In the genomic region with DNA sequence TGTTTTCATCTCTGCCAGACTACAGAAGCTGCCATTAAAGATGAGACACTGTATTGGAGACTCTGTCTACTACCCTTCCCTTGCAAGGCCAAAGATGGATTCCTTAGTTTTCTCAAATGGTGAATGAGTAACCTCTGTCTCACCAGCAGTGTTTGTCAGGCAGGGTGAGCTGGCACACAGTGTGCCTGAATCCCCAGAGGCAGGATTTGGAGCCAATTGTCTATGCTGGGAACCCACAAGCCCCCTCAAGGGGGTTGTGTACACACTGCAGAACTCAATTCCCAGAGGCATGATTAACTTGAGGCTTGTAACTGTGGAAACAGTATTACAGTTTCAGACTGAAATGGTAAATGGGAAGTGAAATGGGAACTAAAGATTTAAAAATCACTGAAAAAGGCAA, we compare ENCODE assay signal across 14 cellular contexts.
DNase-seq lines count a peak whose midpoint lies in the region; ATAC-seq and TF ChIP-seq lines count a peak whose summit lies in the region.
"Had no signal": no experiment of that assay in that cellular context is flagged by ENCODE, and none has a peak within 500 bp of the region (broad histone marks: within the 10 kb centered on the region; RNA-seq: fewer than 3 reads in every experiment).

No MANE protein-coding gene starts in this region.

- H3K27ac ChIP-seq in PC-3 (ENCODE audit: low read length): peak overlapping the region; percentile 82
- no peak overlapping the region for H3K27ac ChIP-seq in fibroblast of lung (ENCODE audit: insufficient read depth, low read length)
- no peak overlapping the region for H3K27ac ChIP-seq in prostate gland
- H3K27ac ChIP-seq: colonic mucosa, right lobe of liver, testis had no signal

- H3K9ac ChIP-seq in PC-3 (ENCODE audit: low read length) (peak overlapping the region; percentile 54; the same call in 1 of the 2 replicates), fibroblast of lung (ENCODE audit: insufficient read depth, low read length) (no peak overlapping the region)

- H3K36me3 ChIP-seq in PC-3 (ENCODE audit: low read depth, low read length) (no peaks in the 10 kb centered on the region), fibroblast of lung (ENCODE audit: control insufficient read depth, insufficient read depth, low read length) (no peaks in the 10 kb centered on the region), prostate gland (no peaks in the 10 kb centered on the region)
- H3K36me3 ChIP-seq: colonic mucosa, right lobe of liver had no signal

- POLR2A ChIA-PET in PC-3 (lab: Charles Lee; ENCODE audit: unreplicated experiment): interaction anchor here (0.5 kb wide), 1 partner anchor 67 kb away, joined by 3 read pairs; no protein-coding TSS in a partner anchor

- no peaks in the 10 kb centered on the region for H3K79me2 ChIP-seq in PC-3 (ENCODE audit: low read length)
- H3K79me2 ChIP-seq in fibroblast of lung (ENCODE audit: control insufficient read depth, insufficient read depth, low read length): no peaks in the 10 kb centered on the region

- ATAC-seq in PC-3 (peak; percentile 97), left ventricle myocardium superior (no peak)
- ATAC-seq: right lobe of liver had no signal

- no TSS peak for BruUV-seq in PC-3 (replicated peaks; lab: Mats Ljungman, UMichigan)

- no peaks in the 10 kb centered on the region for H3F3A ChIP-seq in PC-3 (ENCODE audit: low read length, unreplicated experiment)

- H3K27me3 ChIP-seq in PC-3 (ENCODE audit: low read length) (no peaks in the 10 kb centered on the region), fibroblast of lung (ENCODE audit: control insufficient read depth, insufficient read depth, low read length) (no peaks in the 10 kb centered on the region), prostate gland (replicated peaks; ENCODE audit: insufficient read depth) (no peaks in the 10 kb centered on the region)
- H3K27me3 ChIP-seq: colonic mucosa, right lobe of liver, testis had no signal

- peak overlapping the region; percentile 60 for H2AFZ ChIP-seq in PC-3 (ENCODE audit: low read length)
- H2AFZ ChIP-seq in fibroblast of lung (ENCODE audit: low read length): no peak overlapping the region

- TF ChIP-seq CTCF in PC-3 (conservative IDR thresholded peaks at IDR 0.05; ENCODE audit: low read depth, low read length) (no peak), fibroblast of lung (conservative IDR thresholded peaks at IDR 0.05 in 1 of 2, IDR thresholded peaks at IDR 0.05 in 1 of 2; ENCODE audit: low read depth in 1 of 2, low read length in 2 of 2) (no peak), prostate gland (IDR thresholded peaks at IDR 0.05) (no peak)

- no peaks in the 10 kb centered on the region for H3K9me3 ChIP-seq in PC-3 (ENCODE audit: low read length)
- no peaks in the 10 kb centered on the region for H3K9me3 ChIP-seq in fibroblast of lung (ENCODE audit: control insufficient read depth, insufficient read depth, low read depth, low read length)
- H3K9me3 ChIP-seq in prostate gland: no peaks in the 10 kb centered on the region
- H3K9me3 ChIP-seq: colonic mucosa, right lobe of liver, testis had no signal

- H3K4me2 ChIP-seq in PC-3 (ENCODE audit: low read length) (peak overlapping the region; percentile 42), fibroblast of lung (ENCODE audit: extremely low read depth, insufficient read depth, low read length) (no peak overlapping the region)

- intact Hi-C loops in PC-3 (cut with micrococcal nuclease): no loop called here
- intact Hi-C loops in left ventricle myocardium superior (cut with micrococcal nuclease): no loop called here
- intact Hi-C loops in prostate gland (cut with DNase I): no loop called here

- H3K4me3 ChIP-seq in PC-3 (ENCODE audit: low read length) (peak overlapping the region; percentile 8; the same call in 1 of the 2 replicates), fibroblast of lung (replicated peaks in 1 of 4; ENCODE audit: control extremely low read depth in 1 of 4, insufficient read depth in 1 of 4, low read depth in 3 of 4, low read length in 4 of 4) (no peak overlapping the region), prostate gland (no peak overlapping the region)
- H3K4me3 ChIP-seq: colonic mucosa, right lobe of liver, testis had no signal

- H3K9me2 ChIP-seq in PC-3 (replicated peaks; ENCODE audit: low read length): 0 out of 2 replicates have a peak, but pooled peaks cover 6% of the 10 kb centered on the region

- H3K4me1 ChIP-seq in PC-3 (ENCODE audit: insufficient read depth, low read length): peaks cover 20% of the 10 kb centered on the region
- H3K4me1 ChIP-seq in fibroblast of lung (ENCODE audit: control insufficient read depth, extremely low read depth, insufficient read depth, low read length): no peaks in the 10 kb centered on the region
- H3K4me1 ChIP-seq in prostate gland (replicated peaks): no peaks in the 10 kb centered on the region
- H3K4me1 ChIP-seq: colonic mucosa, right lobe of liver, testis had no signal

- DNase-seq in NCI-H2081 (lab: John Stamatoyannopoulos, UW): peak; percentile 32 to 33
- no peak for DNase-seq in NCI-H2081 treated with DMSO at 0.1 percent for 48 hours (lab: John Stamatoyannopoulos, UW)
- DNase-seq in PC-3: peak; percentile 93
- DNase-seq in fibroblast of lung (ENCODE audit: low read depth in 2 of 2): peak; percentile 2 to 8
- DNase-seq in stromal cell of bone marrow (ENCODE audit: low read depth): peak; percentile 79
- no peak for DNase-seq in left ventricle myocardium superior
- no peak for DNase-seq in prostate gland (ENCODE audit: low spot score)
- DNase-seq in NCI-H1417 treated with DMSO at 0.1 percent for 48 hours (lab: John Stamatoyannopoulos, UW): no peak
- DNase-seq: activated naive CD4-positive, alpha-beta T cell treated with anti-CD3 and anti-CD28 coated beads, Interleukin-2, amount 50 U/mL, for 16 hours; colonic mucosa; H7; NCI-H2029 treated with DMSO at 0.1 percent for 48 hours; right lobe of liver; testis had no signal

- CTCF ChIA-PET in PC-3 (lab: Charles Lee): interaction anchor here (0.7 kb wide), 1 partner anchor 40 kb away, joined by 3 read pairs; no protein-coding TSS in a partner anchor

- no peaks in the 10 kb centered on the region for H4K20me1 ChIP-seq in PC-3 (ENCODE audit: low read length)
- no peaks in the 10 kb centered on the region for H4K20me1 ChIP-seq in fibroblast of lung (ENCODE audit: control insufficient read depth, extremely low read depth, insufficient read depth, low read length)

- no peak for TF ChIP-seq POLR2A in prostate gland (IDR thresholded peaks at IDR 0.05)

Comparison
In these comparisons a context has a peak if more than half of its experiments do, and no peak if none do; other contexts are left out.
1. DNase-seq: peak in NCI-H2081 (2 of 2), PC-3 (single experiment), fibroblast of lung (2 of 2) and stromal cell of bone marrow (single experiment); none in NCI-H2081 treated with DMSO at 0.1 percent for 48 hours (single experiment), left ventricle myocardium superior (single experiment), prostate gland (single experiment) and NCI-H1417 treated with DMSO at 0.1 percent for 48 hours (single experiment).